In genomic region chr22:30422481-30423295, GRCh38 we compare ENCODE assay signal across 8 cellular contexts. TPM values are rescaled to one million over a fixed set of nuclear protein-coding genes. Genes with fewer than 3 reads are reported as not detected.
DNase-seq lines count a peak whose midpoint lies in the region; ATAC-seq and TF ChIP-seq lines count a peak whose summit lies in the region.

No MANE protein-coding gene starts in this region.

- H3K9me2 ChIP-seq in GM23248 (ENCODE audit: insufficient read depth): no peaks in the 10 kb centered on the region

- H3K9ac ChIP-seq in GM23248: peak overlapping the region; percentile 91
- peak overlapping the region; percentile 89 for H3K9ac ChIP-seq in smooth muscle cell (ENCODE audit: low read depth)

- H3K27ac ChIP-seq in GM23248: peak overlapping the region; percentile 97
- peak overlapping the region; percentile 96 to 99 for H3K27ac ChIP-seq in breast epithelium
- peak overlapping the region; percentile 98 for H3K27ac ChIP-seq in smooth muscle cell (ENCODE audit: low read depth)

- H3K79me2 ChIP-seq in GM23248 (ENCODE audit: insufficient read depth): no peaks in the 10 kb centered on the region
- no peaks in the 10 kb centered on the region for H3K79me2 ChIP-seq in smooth muscle cell (ENCODE audit: low read depth)

- H3K4me3 ChIP-seq in GM23248 (peak overlapping the region; percentile 79), breast epithelium (peak overlapping the region; percentile 71 to 85 (median 76)), smooth muscle cell (peak overlapping the region; percentile 57)

- no peaks in the 10 kb centered on the region for H4K20me1 ChIP-seq in GM23248 (ENCODE audit: insufficient read depth)
- H4K20me1 ChIP-seq in smooth muscle cell (ENCODE audit: low read depth): no peaks in the 10 kb centered on the region

- H3K4me2 ChIP-seq in GM23248 (ENCODE audit: unreplicated experiment): peak overlapping the region; percentile 81
- peak overlapping the region; percentile 83 for H3K4me2 ChIP-seq in smooth muscle cell

- H3K27me3 ChIP-seq in GM23248 (replicated peaks; ENCODE audit: insufficient read depth) (no peaks in the 10 kb centered on the region), breast epithelium (no peaks in the 10 kb centered on the region), smooth muscle cell (ENCODE audit: low read depth) (no peaks in the 10 kb centered on the region)

- H3K4me1 ChIP-seq in GM23248 (ENCODE audit: insufficient read depth) (peaks cover 43% of the 10 kb centered on the region), breast epithelium (peaks cover 10 to 28% of the 10 kb centered on the region in 2 donors), smooth muscle cell (ENCODE audit: low read depth) (peaks cover 23% of the 10 kb centered on the region)

- H2AFZ ChIP-seq in GM23248: no peak overlapping the region
- peak overlapping the region; percentile 29 for H2AFZ ChIP-seq in smooth muscle cell (ENCODE audit: low read depth)

- H3F3A ChIP-seq in GM23248 (ENCODE audit: insufficient read depth): peaks cover 57% of the 10 kb centered on the region
- peaks cover 20% of the 10 kb centered on the region for H3F3A ChIP-seq in smooth muscle cell (ENCODE audit: low read depth)

- no peak for TF ChIP-seq CTCF in breast epithelium (IDR thresholded peaks at IDR 0.05)
- TF ChIP-seq CTCF in smooth muscle cell (IDR thresholded peaks at IDR 0.05; ENCODE audit: borderline replicate concordance, insufficient read depth, poor library complexity, severe bottlenecking): no peak

- intact Hi-C loops in breast epithelium (cut with DNase I; ENCODE audit: low total_unique reads): no loop called here

- in situ Hi-C loops in GM23248 (cut with MboI): no loop called here

- peak; percentile 31 for TF ChIP-seq POLR2A in breast epithelium (IDR thresholded peaks at IDR 0.05)

- ATAC-seq in HG03439 (IDR thresholded peaks at IDR 0.05; ENCODE audit: unreplicated experiment) (no peak), GM18868 (IDR thresholded peaks at IDR 0.05; ENCODE audit: unreplicated experiment) (no peak)

- DNase-seq in 8988T: peak; percentile 50
- DNase-seq in GM23248: peak; percentile 99
- peak; percentile 99 for DNase-seq in RKO (ENCODE audit: low spot score)
- peak; percentile 68 to 71 for DNase-seq in breast epithelium (ENCODE audit: low spot score in 2 of 2)
- DNase-seq in islet precursor cell: peak; percentile 92
- peak; percentile 61 for DNase-seq in smooth muscle cell (lab: John Stamatoyannopoulos, UW; ENCODE audit: unreplicated experiment)

- H3K9me3 ChIP-seq in GM23248 (ENCODE audit: low read depth): no peaks in the 10 kb centered on the region
- no peaks in the 10 kb centered on the region for H3K9me3 ChIP-seq in breast epithelium
- no peaks in the 10 kb centered on the region for H3K9me3 ChIP-seq in smooth muscle cell (replicated peaks; ENCODE audit: low read depth)

- H3K36me3 ChIP-seq in GM23248 (ENCODE audit: low read depth) (no peaks in the 10 kb centered on the region), breast epithelium (no peaks in the 10 kb centered on the region), smooth muscle cell (ENCODE audit: low read depth) (no peaks in the 10 kb centered on the region)

- 16 to 17% methylated on average over 18 of the region's 18 CpGs for WGBS in GM23248 (ENCODE audit: low coverage in 1 of 2, low lambda C conversion rate in 2 of 2, missing lambda C conversion rate in 2 of 2), 2 experiments
- 25% methylated on average over 18 of the region's 18 CpGs for WGBS in smooth muscle cell (ENCODE audit: low lambda C conversion rate)

RNA-seq across cellular contexts. Expression of gene MTFP1, which starts 2.9 kb away (rescaled TPM):
- total RNA-seq in GM23248 (2014; rRNA removed; shearing (Covaris generic)): 6.6 and 18.3 TPM in 2 replicates
- polyA plus RNA-seq in GM23248 (2016; fragmentation: Nextera tagmentation; extraction: Ambion mirVana) (8.1 and 8.5 TPM in 2 replicates), smooth muscle cell (30.9 and 31.3 TPM in 2 replicates)
- total RNA-seq in breast epithelium (10 to 100 TPM in 2 of 3 donors, 1 to 10 TPM in 1; 2.9 to 16.7 (median 14.4) TPM), smooth muscle cell (14.3 and 14.4 TPM in 2 replicates)

RNA-seq across cellular contexts. Expression of gene SEC14L2, which starts 25.9 kb away (rescaled TPM):
- 41.9 and 54.6 TPM in 2 replicates for total RNA-seq in GM23248 (2014; rRNA removed; shearing (Covaris generic))
- polyA plus RNA-seq in GM23248 (2016; fragmentation: Nextera tagmentation; extraction: Ambion mirVana): 23.3 and 26.6 TPM in 2 replicates
- total RNA-seq in breast epithelium: 10 to 100 TPM in 2 of 3 donors, 1 to 10 TPM in 1; 5.3 to 45.7 (median 29.5) TPM
- total RNA-seq in smooth muscle cell: 7.9 and 15.1 TPM in 2 replicates
- 8.0 and 8.2 TPM in 2 replicates for polyA plus RNA-seq in smooth muscle cell

RNA-seq across cellular contexts. Expression of gene RNF215, which starts 35.5 kb away (rescaled TPM):
- 29.9 and 45.1 TPM in 2 replicates for total RNA-seq in GM23248 (2014; rRNA removed; shearing (Covaris generic))
- polyA plus RNA-seq in GM23248 (2016; fragmentation: Nextera tagmentation; extraction: Ambion mirVana) (2.7 and 2.9 TPM in 2 replicates), smooth muscle cell (3.4 and 5.9 TPM in 2 replicates)
- total RNA-seq in breast epithelium (10 to 100 TPM; 13.3 to 15.4 (median 14.0) TPM), smooth muscle cell (11.6 and 21.2 TPM in 2 replicates)

RNA-seq across cellular contexts. Expression of gene SEC14L3, which starts 49.1 kb away (rescaled TPM):
- total RNA-seq in GM23248 (2014; rRNA removed; shearing (Covaris generic)): not detected in 2 replicates
- polyA plus RNA-seq in GM23248 (2016; fragmentation: Nextera tagmentation; extraction: Ambion mirVana) (not detected in 2 replicates), smooth muscle cell (0.09 TPM in 1 of 2 replicates, not detected in the other)
- total RNA-seq in breast epithelium (not detected), smooth muscle cell (not detected in 2 replicates)
